ENCODE assay signal across 16 cellular contexts in the genomic region with DNA sequence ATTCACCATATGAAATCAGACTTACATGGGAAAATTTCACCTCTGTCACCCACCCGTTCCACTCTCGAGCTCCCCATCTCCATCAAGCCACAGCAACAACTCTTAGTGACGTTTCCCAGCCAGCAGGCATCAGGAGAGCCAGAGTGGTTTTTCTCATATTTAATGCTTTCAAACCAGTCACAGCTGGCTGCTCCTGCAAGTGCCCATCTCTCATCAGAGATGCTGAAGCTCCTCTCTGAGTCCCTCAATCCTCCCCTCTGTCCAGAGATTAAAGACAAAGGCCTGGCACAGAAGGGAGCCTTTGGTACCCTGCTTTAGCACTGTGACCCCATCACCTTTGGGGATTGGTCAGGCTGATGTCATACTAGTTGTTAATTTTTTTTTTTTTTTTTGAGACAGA.
"Had no signal": no experiment of that assay in that cellular context is flagged by ENCODE, and none has a peak within 500 bp of the region (broad histone marks: within the 10 kb centered on the region; RNA-seq: fewer than 3 reads in every experiment).

No MANE protein-coding gene starts in this region.

- H3K4me3 ChIP-seq: cardiac muscle cell, heart right ventricle, ovary, prostate gland, upper lobe of right lung had no signal

- H3K9me3 ChIP-seq: heart right ventricle, neutrophil, ovary, prostate gland, upper lobe of right lung had no signal

- H3K4me1 ChIP-seq: prostate gland, upper lobe of right lung had no signal

- H3K36me3 ChIP-seq: cardiac muscle cell, heart right ventricle, neutrophil, ovary, prostate gland, upper lobe of right lung had no signal

- H3K4me3 Mint-ChIP-seq: nephron had no signal

- H3K27me3 ChIP-seq: cardiac muscle cell, heart right ventricle, neutrophil, ovary, upper lobe of right lung had no signal

- DNase-seq: activated CD4-positive, alpha-beta T cell treated with anti-CD3 and anti-CD28 coated beads, Interleukin-2, amount 50 U/mL, for 1 hour; activated gamma-delta T cell; activated T-cell treated with anti-CD3 and anti-CD28 coated beads for 4 hours; heart right ventricle; islet precursor cell; left cardiac atrium; ovary; stimulated activated CD4-positive, alpha-beta T cell treated with anti-CD3 and anti-CD28 coated beads, Interleukin-4, amount 100 ng/mL, for 24 hours; stimulated activated naive CD8-positive, alpha-beta T cell treated with anti-CD3 and anti-CD28 coated beads, Interleukin-15, Interleukin-2, amounts not matched to agents 100 U/mL and 50 U/mL, for 24 hours; upper lobe of right lung had no signal

- H3K27ac ChIP-seq: cardiac muscle cell, epithelial cell of prostate, heart right ventricle, neutrophil, ovary, prostate gland, upper lobe of right lung had no signal

- H3K27ac Mint-ChIP-seq: T-helper 1 cell treated with Interleukin-12 subunit alpha and Interleukin-12 subunit beta and Interleukin-4 antibody, amounts not matched to agents 30 μg/mL and 1 μg/mL, for 36 hours had no signal

- ATAC-seq: heart right ventricle, left cardiac atrium, upper lobe of right lung had no signal
